15 cellular contexts compared by ENCODE assay signal in genomic region chr2:37891846-37892435, GRCh38. TPM values are rescaled to one million over a fixed set of nuclear protein-coding genes. Genes with fewer than 3 reads are reported as not detected.
DNase-seq lines count a peak whose midpoint lies in the region; ATAC-seq and TF ChIP-seq lines count a peak whose summit lies in the region.
"Had no signal": no experiment of that assay in that cellular context is flagged by ENCODE, and none has a peak within 500 bp of the region (broad histone marks: within the 10 kb centered on the region; RNA-seq: fewer than 3 reads in every experiment).

No MANE protein-coding gene starts in this region.

- peak overlapping the region; percentile 58 for H3K27ac Mint-ChIP-seq in CD8-positive, alpha-beta T cell
- H3K27ac Mint-ChIP-seq in activated naive CD8-positive, alpha-beta T cell treated with anti-CD3 and anti-CD28 coated beads, Interleukin-2, amount 10 ng/mL, durations not matched to agents 7 days and 5 days, result peak overlapping the region; percentile 71
- peak overlapping the region; percentile 9 to 86 (median 57) for H3K27ac Mint-ChIP-seq in naive thymus-derived CD8-positive, alpha-beta T cell
- H3K27ac Mint-ChIP-seq: neural progenitor cell had no signal

- no peaks in the 10 kb centered on the region for H3K36me3 Mint-ChIP-seq in CD8-positive, alpha-beta T cell
- H3K36me3 Mint-ChIP-seq in activated naive CD8-positive, alpha-beta T cell treated with anti-CD3 and anti-CD28 coated beads, Interleukin-2, amount 10 ng/mL, durations not matched to agents 7 days and 5 days, result no peaks in the 10 kb centered on the region
- H3K36me3 Mint-ChIP-seq in naive thymus-derived CD8-positive, alpha-beta T cell, result no peaks in the 10 kb centered on the region
- H3K36me3 Mint-ChIP-seq: neural progenitor cell had no signal

- H3K36me3 ChIP-seq in CD8-positive, alpha-beta T cell (ENCODE audit: insufficient read depth, low read length), result no peaks in the 10 kb centered on the region
- H3K36me3 ChIP-seq: left ventricle myocardium inferior, neural progenitor cell had no signal

- POLR2A ChIA-PET in CD8-positive, alpha-beta T cell (lab: Charles Lee), result interaction anchor here (1.0 kb wide), 1 partner anchor 33 kb away, joined by 4 read pairs; no protein-coding TSS in a partner anchor
- POLR2A ChIA-PET in activated naive CD8-positive, alpha-beta T cell treated with anti-CD3 and anti-CD28 coated beads, Interleukin-2, amount 10 ng/mL, durations not matched to agents 7 days and 5 days (lab: Charles Lee), result interaction anchor here (0.5 to 0.7 kb wide), 2 partner anchors 323 to 862 kb away, joined by 4 read pairs; no protein-coding TSS in a partner anchor
- POLR2A ChIA-PET in naive thymus-derived CD8-positive, alpha-beta T cell (lab: Charles Lee), result no interaction called here

- peaks cover 36% of the 10 kb centered on the region for H3K4me1 Mint-ChIP-seq in CD8-positive, alpha-beta T cell (ENCODE audit: low read depth)
- H3K4me1 Mint-ChIP-seq in activated naive CD8-positive, alpha-beta T cell treated with anti-CD3 and anti-CD28 coated beads, Interleukin-2, amount 10 ng/mL, durations not matched to agents 7 days and 5 days, result peaks cover 26% of the 10 kb centered on the region
- H3K4me1 Mint-ChIP-seq in naive thymus-derived CD8-positive, alpha-beta T cell, result peaks cover 25 to 49% (median 35%) of the 10 kb centered on the region in 4 donors
- H3K4me1 Mint-ChIP-seq: neural progenitor cell had no signal

- peak overlapping the region; percentile 44 for H3K4me3 Mint-ChIP-seq in CD8-positive, alpha-beta T cell
- H3K4me3 Mint-ChIP-seq in activated naive CD8-positive, alpha-beta T cell treated with anti-CD3 and anti-CD28 coated beads, Interleukin-2, amount 10 ng/mL, durations not matched to agents 7 days and 5 days, result peak overlapping the region; percentile 58
- H3K4me3 Mint-ChIP-seq in naive thymus-derived CD8-positive, alpha-beta T cell, result peak overlapping the region; percentile 42 to 73 (median 67)
- H3K4me3 Mint-ChIP-seq: neural progenitor cell had no signal

- no peak overlapping the region for H3K4me3 ChIP-seq in CD8-positive, alpha-beta T cell (ENCODE audit: low read depth, low read length)
- H3K4me3 ChIP-seq in HL-60 (replicated peaks; ENCODE audit: insufficient read depth, low read length), result no peak overlapping the region
- H3K4me3 ChIP-seq: left ventricle myocardium inferior, neural progenitor cell had no signal

- peaks cover 30% of the 10 kb centered on the region for H3K4me1 ChIP-seq in CD8-positive, alpha-beta T cell (ENCODE audit: insufficient read depth, low read length)
- H3K4me1 ChIP-seq: neural progenitor cell had no signal

- H3K9me3 Mint-ChIP-seq in CD8-positive, alpha-beta T cell, result no peaks in the 10 kb centered on the region
- H3K9me3 Mint-ChIP-seq in activated naive CD8-positive, alpha-beta T cell treated with anti-CD3 and anti-CD28 coated beads, Interleukin-2, amount 10 ng/mL, durations not matched to agents 7 days and 5 days, result no peaks in the 10 kb centered on the region
- no peaks in the 10 kb centered on the region for H3K9me3 Mint-ChIP-seq in naive thymus-derived CD8-positive, alpha-beta T cell

- no peak overlapping the region for H3K27ac ChIP-seq in CD8-positive, alpha-beta T cell (ENCODE audit: low read depth, low read length)
- peak overlapping the region; percentile 57 for H3K27ac ChIP-seq in HL-60 (replicated peaks)
- H3K27ac ChIP-seq: left ventricle myocardium inferior, neural progenitor cell had no signal

- H3K27me3 ChIP-seq in CD8-positive, alpha-beta T cell (ENCODE audit: insufficient read depth, low read length), result no peaks in the 10 kb centered on the region
- no peaks in the 10 kb centered on the region for H3K27me3 ChIP-seq in HL-60 (ENCODE audit: insufficient read depth, poor library complexity, severe bottlenecking)
- H3K27me3 ChIP-seq: neural progenitor cell had no signal

- CTCF ChIA-PET in CD8-positive, alpha-beta T cell (lab: Charles Lee), result interaction anchor here (1.1 to 8.3 kb wide), 7 partner anchors 14 to 663 kb away, joined by 3 to 96 read pairs (median 4); partner anchors contain the start of gene RMDN2

- intact Hi-C loops in CD8-positive, alpha-beta T cell (cut with DNase I, micrococcal nuclease), result loop anchor here (1.0 to 10.0 kb wide), 4 partner anchors 33 to 496 kb away; partner anchors contain the start of gene RMDN2 (in 1 of the 2)

- no peak for DNase-seq in CD8-positive, alpha-beta T cell
- DNase-seq in HL-60 (ENCODE audit: low read depth in 1 of 2, low spot score in 1 of 2) (no peak), T1000 (lab: John Stamatoyannopoulos, UW) (no peak), GM10266 (ENCODE audit: extremely low spot score) (no peak)
- no peak for DNase-seq in activated naive CD8-positive, alpha-beta T cell treated with anti-CD3 and anti-CD28 coated beads, Interleukin-2, amount 10 ng/mL, durations not matched to agents 7 days and 5 days
- DNase-seq in naive thymus-derived CD8-positive, alpha-beta T cell, result no peak
- DNase-seq: amniotic stem cell; GOT3; left ventricle myocardium inferior; NCI-H187 treated with DMSO at 0.1 percent for 48 hours; Right ventricle myocardium superior; stimulated activated CD4-positive, alpha-beta T cell treated with anti-CD3 and anti-CD28 coated beads, Interleukin-4, amount 100 ng/mL, for 4 hours; stimulated activated naive CD4-positive, alpha-beta T cell treated with Interleukin-2 at 50 U/mL for 16 hours had no signal

- ATAC-seq in CD8-positive, alpha-beta T cell, result no peak
- no peak for ATAC-seq in activated naive CD8-positive, alpha-beta T cell treated with anti-CD3 and anti-CD28 coated beads, Interleukin-2, amount 10 ng/mL, durations not matched to agents 7 days and 5 days (ENCODE audit: low read depth)
- ATAC-seq in naive thymus-derived CD8-positive, alpha-beta T cell, result no peak
- ATAC-seq in GM18873 (IDR thresholded peaks at IDR 0.05; ENCODE audit: low FRiP score, unreplicated experiment), result no peak

- TF ChIP-seq CTCF in CD8-positive, alpha-beta T cell (IDR thresholded peaks at IDR 0.05), result no peak
- TF ChIP-seq CTCF in HL-60 (IDR thresholded peaks at IDR 0.05; ENCODE audit: insufficient read depth, low read length), result no peak
- no peak for TF ChIP-seq CTCF in GM10266 (IDR thresholded peaks at IDR 0.05; ENCODE audit: control insufficient read depth, insufficient read depth, low read depth, missing control alignments)

- H3K9me3 ChIP-seq in CD8-positive, alpha-beta T cell (ENCODE audit: low read length), result no peaks in the 10 kb centered on the region
- H3K9me3 ChIP-seq: left ventricle myocardium inferior had no signal

- H3K27me3 Mint-ChIP-seq in CD8-positive, alpha-beta T cell (ENCODE audit: low read depth), result peaks cover 2% of the 10 kb centered on the region
- peaks cover 10% of the 10 kb centered on the region for H3K27me3 Mint-ChIP-seq in activated naive CD8-positive, alpha-beta T cell treated with anti-CD3 and anti-CD28 coated beads, Interleukin-2, amount 10 ng/mL, durations not matched to agents 7 days and 5 days
- peaks cover 0 to 4% (median 3%) of the 10 kb centered on the region in 5 donors for H3K27me3 Mint-ChIP-seq in naive thymus-derived CD8-positive, alpha-beta T cell

RNA-seq across cellular contexts. Expression of gene RMDN2, which starts 33.1 kb away (rescaled TPM):
- total RNA-seq in CD8-positive, alpha-beta T cell, result 1 to 10 TPM; 3.4 to 3.9 TPM
- 1 to 10 TPM; 2.3 to 3.0 TPM for total RNA-seq in activated naive CD8-positive, alpha-beta T cell treated with anti-CD3 and anti-CD28 coated beads, Interleukin-2, amount 10 ng/mL, durations not matched to agents 7 days and 5 days
- 1 to 10 TPM; 5.6 to 7.1 TPM for total RNA-seq in naive thymus-derived CD8-positive, alpha-beta T cell
- 1 to 10 TPM; 5.8 to 6.7 (median 6.4) TPM for polyA plus RNA-seq in naive thymus-derived CD8-positive, alpha-beta T cell
